In the genomic region with DNA sequence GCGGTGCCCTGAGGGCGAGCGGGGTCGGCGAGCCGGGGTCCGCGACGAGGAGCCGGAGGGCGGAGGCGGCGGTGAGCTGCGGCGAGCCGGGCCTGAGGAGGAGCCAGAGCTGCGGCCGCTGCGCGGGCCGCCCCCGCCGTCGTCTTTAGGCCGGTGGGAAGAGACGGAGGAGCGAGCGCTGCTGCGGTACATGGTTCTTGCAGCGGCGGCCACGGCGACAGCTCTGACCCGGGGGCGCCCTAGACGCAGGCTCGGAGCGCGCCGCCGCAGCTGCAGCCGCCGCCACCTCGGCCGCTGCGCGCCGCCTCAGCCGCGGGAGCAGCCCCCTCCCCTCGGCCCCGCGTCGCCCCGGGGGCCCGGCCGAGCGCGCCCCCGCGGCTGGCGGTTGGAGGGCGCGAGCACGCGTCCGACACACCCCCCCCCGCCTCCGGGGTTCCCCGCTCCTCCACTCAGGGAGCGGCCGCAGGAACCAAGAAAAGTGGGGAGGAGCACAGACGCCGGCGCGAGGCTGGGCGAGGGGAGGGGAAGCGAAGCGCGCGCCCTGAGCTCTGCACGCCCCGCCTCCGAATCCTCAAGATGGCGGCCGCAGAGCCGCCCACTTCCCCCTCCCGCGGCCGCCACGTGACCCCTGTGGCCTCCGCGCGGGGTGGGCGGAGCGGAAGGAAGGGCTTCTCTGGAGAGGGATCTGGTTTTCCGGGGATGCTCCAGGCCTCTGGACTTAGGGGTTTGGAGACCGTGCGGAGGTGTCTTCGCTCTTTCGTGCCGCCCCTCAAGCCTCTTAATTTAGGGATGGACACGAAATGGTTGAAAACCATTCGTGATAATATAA, we compare ENCODE assay signal across 8 cellular contexts. TPM values are rescaled to one million over a fixed set of nuclear protein-coding genes. Genes with fewer than 3 reads are reported as not detected.
DNase-seq lines count a peak whose midpoint lies in the region; ATAC-seq and TF ChIP-seq lines count a peak whose summit lies in the region.

A gene with protein sequence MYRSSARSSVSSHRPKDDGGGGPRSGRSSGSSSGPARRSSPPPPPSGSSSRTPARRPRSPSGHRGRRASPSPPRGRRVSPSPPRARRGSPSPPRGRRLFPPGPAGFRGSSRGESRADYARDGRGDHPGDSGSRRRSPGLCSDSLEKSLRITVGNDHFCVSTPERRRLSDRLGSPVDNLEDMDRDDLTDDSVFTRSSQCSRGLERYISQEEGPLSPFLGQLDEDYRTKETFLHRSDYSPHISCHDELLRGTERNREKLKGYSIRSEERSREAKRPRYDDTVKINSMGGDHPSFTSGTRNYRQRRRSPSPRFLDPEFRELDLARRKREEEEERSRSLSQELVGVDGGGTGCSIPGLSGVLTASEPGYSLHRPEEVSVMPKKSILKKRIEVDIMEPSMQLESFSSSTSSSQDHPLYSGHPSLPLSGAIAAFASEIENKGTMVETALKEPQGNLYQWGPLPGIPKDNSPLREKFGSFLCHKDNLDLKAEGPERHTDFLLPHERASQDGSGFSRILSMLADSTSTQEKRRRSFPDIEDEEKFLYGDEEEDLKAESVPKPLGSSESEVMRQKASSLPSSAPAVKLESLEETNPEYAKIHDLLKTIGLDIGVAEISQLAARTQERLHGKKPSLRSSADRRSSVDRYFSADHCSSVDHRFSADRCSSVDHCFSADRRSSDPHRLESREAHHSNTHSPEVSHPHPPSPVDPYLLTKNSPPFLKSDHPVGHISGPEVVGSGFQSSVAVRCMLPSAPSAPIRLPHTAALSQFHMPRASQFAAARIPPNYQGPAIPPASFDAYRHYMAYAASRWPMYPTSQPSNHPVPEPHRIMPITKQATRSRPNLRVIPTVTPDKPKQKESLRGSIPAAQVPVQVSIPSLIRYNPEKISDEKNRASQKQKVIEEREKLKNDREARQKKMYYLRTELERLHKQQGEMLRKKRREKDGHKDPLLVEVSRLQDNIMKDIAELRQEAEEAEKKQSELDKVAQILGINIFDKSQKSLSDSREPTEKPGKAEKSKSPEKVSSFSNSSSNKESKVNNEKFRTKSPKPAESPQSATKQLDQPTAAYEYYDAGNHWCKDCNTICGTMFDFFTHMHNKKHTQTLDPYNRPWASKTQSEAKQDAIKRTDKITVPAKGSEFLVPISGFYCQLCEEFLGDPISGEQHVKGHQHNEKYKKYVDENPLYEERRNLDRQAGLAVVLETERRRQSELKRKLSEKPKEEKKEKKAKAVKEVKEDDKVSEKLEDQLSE (N-terminal part only) (minus strand): TSS at position 474 of the 829 bp plus-strand sequence. CDS start 282 bp downstream, at position 192.

- 0 to 1% (median 1%) methylated on average over 70 to 103 of the region's 104 CpGs for WGBS in psoas muscle, 3 donors
- under 1% methylated on average over 102 of the region's 104 CpGs for WGBS in urinary bladder

- H3K4me3 ChIP-seq in right atrium auricular region (peak within 1 kb of the TSS; percentile 68 to 79), psoas muscle (peak within 1 kb of the TSS; percentile 86), urinary bladder (ENCODE audit: low read depth, low read length) (peak within 1 kb of the TSS; percentile 94)

- intact Hi-C loops in T-helper 2 cell treated with Interferon-gamma antibody and Interleukin-4, amounts not matched to agents 100 ng/mL and 5 ng/mL, for 36 hours (cut with micrococcal nuclease) = loop anchor here (1.0 to 5.0 kb wide), 5 partner anchors 14 to 195 kb away; a partner anchor contains a TSS
- intact Hi-C loops in psoas muscle (cut with DNase I) = no loop called here

- peak; percentile 82 for ATAC-seq in GM18502 (IDR thresholded peaks at IDR 0.05; ENCODE audit: poor library complexity, unreplicated experiment)
- ATAC-seq in HG02970 (IDR thresholded peaks at IDR 0.05; ENCODE audit: low FRiP score, unreplicated experiment) = peak; percentile 88
- peak; percentile 98 to 99 (median 99) for ATAC-seq in psoas muscle

- DNase-seq in NCI-H1930 (lab: John Stamatoyannopoulos, UW) (peak; percentile 96 to 98), anterior cingulate cortex (lab: John Stamatoyannopoulos, UW) (peak; percentile 45 to 98 (median 95)), right atrium auricular region (ENCODE audit: low spot score) (peak; percentile 95), psoas muscle (peak; percentile 97 to 98)

- H3K4me1 ChIP-seq in right atrium auricular region = peaks cover 0 to 20% of the 10 kb centered on the region in 2 donors
- peaks cover 13% of the 10 kb centered on the region for H3K4me1 ChIP-seq in psoas muscle
- no peaks in the 10 kb centered on the region for H3K4me1 ChIP-seq in urinary bladder (ENCODE audit: insufficient read depth)

- H3K27me3 ChIP-seq in right atrium auricular region (no peaks in the 10 kb centered on the region), psoas muscle (ENCODE audit: insufficient read depth in 3 of 3, low read length in 2 of 3) (no peaks in the 10 kb centered on the region)

- H3K27ac ChIP-seq in right atrium auricular region = peak within 1 kb of the TSS; percentile 76 to 86
- H3K27ac ChIP-seq in psoas muscle = peak within 1 kb of the TSS; percentile 81
- peak within 1 kb of the TSS; percentile 76 for H3K27ac ChIP-seq in urinary bladder (ENCODE audit: low read depth)

- H3K36me3 ChIP-seq in right atrium auricular region (peaks cover 4% of the 10 kb centered on the region), psoas muscle (ENCODE audit: insufficient read depth in 1 of 2, low read depth in 1 of 2) (peaks cover under 1 to 15% of the 10 kb centered on the region in 2 donors), urinary bladder (ENCODE audit: insufficient read depth) (no peaks in the 10 kb centered on the region)

- H3K9me3 ChIP-seq in right atrium auricular region (no peaks in the 10 kb centered on the region), psoas muscle (no peaks in the 10 kb centered on the region)

- no peak for TF ChIP-seq CTCF in right atrium auricular region (IDR thresholded peaks at IDR 0.05)
- no peak for TF ChIP-seq CTCF in psoas muscle (IDR thresholded peaks at IDR 0.05)

RNA-seq across cellular contexts. Expression of the gene that starts here (rescaled TPM):
- 12.1 and 12.2 TPM in 2 replicates for total RNA-seq in T-helper 2 cell treated with Interferon-gamma antibody and Interleukin-4, amounts not matched to agents 100 ng/mL and 5 ng/mL, for 36 hours
- 10 to 100 TPM; 10.1 to 11.3 TPM for total RNA-seq in right atrium auricular region
- 10 to 100 TPM in 1 of 4 donors, 1 to 10 TPM in 3; 7.7 to 14.3 (median 9.5) TPM for total RNA-seq in psoas muscle
- polyA plus RNA-seq in psoas muscle = 10 to 100 TPM in 1 of 3 donors, 1 to 10 TPM in 2; 3.4 to 12.4 (median 4.5) TPM
- 14.6 TPM for total RNA-seq in urinary bladder
- polyA plus RNA-seq in urinary bladder = 10.1 TPM

Comparison
In these comparisons a context has a peak if more than half of its experiments do, and no peak if none do; other contexts are left out.
1. Peak in every context shown above with its lines: DNase-seq, ATAC-seq, H3K4me3 ChIP-seq and H3K27ac ChIP-seq.